ENCODE assay signal across 15 cellular contexts in the genomic region with DNA sequence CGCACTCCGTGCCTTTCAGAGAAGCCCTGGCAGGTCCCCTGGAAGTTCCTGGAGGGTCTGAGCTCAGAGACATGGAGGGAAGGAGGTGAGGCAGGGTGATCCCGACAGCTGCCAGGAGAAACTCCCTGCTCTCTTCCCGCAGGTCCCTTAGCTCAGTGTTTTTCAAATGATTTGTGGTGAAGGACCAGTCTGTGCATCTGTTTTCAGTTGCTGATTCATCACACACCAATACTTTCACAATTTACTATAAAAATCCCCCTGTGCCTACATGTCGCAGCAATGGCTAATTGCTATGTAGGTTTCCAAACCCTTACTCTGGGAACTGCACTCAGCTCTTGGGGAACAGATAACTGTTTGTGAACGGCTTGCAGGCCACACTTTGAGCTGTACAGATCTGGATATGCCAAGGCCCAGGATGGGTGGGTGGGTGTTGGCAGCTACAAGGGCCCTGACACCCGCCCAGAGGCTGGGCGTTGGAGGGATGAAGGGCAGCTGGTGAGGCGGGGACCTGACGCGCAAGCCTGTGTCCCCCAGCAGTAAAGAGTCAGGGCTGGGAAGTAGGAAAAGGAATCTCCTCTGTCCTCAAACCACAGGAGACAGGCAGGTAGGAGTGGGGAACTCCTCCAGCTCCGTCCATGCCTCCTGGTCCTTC. TPM values are rescaled to one million over a fixed set of nuclear protein-coding genes. Genes with fewer than 3 reads are reported as not detected.
DNase-seq lines count a peak whose midpoint lies in the region; ATAC-seq and TF ChIP-seq lines count a peak whose summit lies in the region.
"Had no signal": no experiment of that assay in that cellular context is flagged by ENCODE, and none has a peak within 500 bp of the region (broad histone marks: within the 10 kb centered on the region; RNA-seq: fewer than 3 reads in every experiment).

No MANE protein-coding gene starts in this region.

- peaks cover 4% of the 10 kb centered on the region for H3K4me1 Mint-ChIP-seq in activated T-cell treated with anti-CD3 and anti-CD28 coated beads, Interleukin-2, amount 50 U/mL, for 72 hours (ENCODE audit: low read depth)
- H3K4me1 Mint-ChIP-seq: activated naive CD4-positive, alpha-beta T cell treated with anti-CD3 and anti-CD28 coated beads, Interleukin-2, amount 10 ng/mL, durations not matched to agents 7 days and 5 days had no signal

- no peak for TF ChIP-seq POLR2A in upper lobe of left lung (IDR thresholded peaks at IDR 0.05)

- no peak for DNase-seq in activated T-cell treated with anti-CD3 and anti-CD28 coated beads, Interleukin-2, amount 50 U/mL, for 72 hours
- DNase-seq in activated T-cell treated with anti-CD3 and anti-CD28 coated beads, Interleukin-2, amount 50 U/mL, for 48 hours: no peak
- DNase-seq in RWPE2 (ENCODE audit: low spot score): no peak
- no peak for DNase-seq in right atrium auricular region (ENCODE audit: low spot score)
- DNase-seq in upper lobe of left lung: peak in 1 of 2 donors; percentile 73
- no peak for DNase-seq in head of caudate nucleus
- no peak for DNase-seq in activated naive CD4-positive, alpha-beta T cell (lab: John Stamatoyannopoulos, UW)
- no peak for DNase-seq in NCI-H69 (lab: John Stamatoyannopoulos, UW)
- DNase-seq: ACHN; activated CD4-positive, alpha-beta T cell treated with anti-CD3 and anti-CD28 coated beads, Interleukin-2, amount 50 U/mL, for 4 hours; activated naive CD4-positive, alpha-beta T cell treated with anti-CD3 and anti-CD28 coated beads, Interleukin-2, amount 10 ng/mL, durations not matched to agents 7 days and 5 days; DMS153; T-helper 17 cell had no signal

- 54 to 65% methylated on average over 7 to 12 of the region's 12 CpGs for WGBS in upper lobe of left lung, 2 donors

- no peaks in the 10 kb centered on the region for H3K27me3 ChIP-seq in RWPE2 (ENCODE audit: insufficient read depth, poor library complexity, severe bottlenecking)
- H3K27me3 ChIP-seq in right atrium auricular region: no peaks in the 10 kb centered on the region
- H3K27me3 ChIP-seq in upper lobe of left lung: no peaks in the 10 kb centered on the region

- no peak for TF ChIP-seq CTCF in RWPE2 (IDR thresholded peaks at IDR 0.05; ENCODE audit: poor library complexity, severe bottlenecking)
- TF ChIP-seq CTCF in right atrium auricular region (IDR thresholded peaks at IDR 0.05): no peak
- TF ChIP-seq CTCF in upper lobe of left lung (IDR thresholded peaks at IDR 0.05): no peak

- no peaks in the 10 kb centered on the region for H3K36me3 ChIP-seq in RWPE2 (ENCODE audit: low read depth)
- no peaks in the 10 kb centered on the region for H3K36me3 ChIP-seq in right atrium auricular region
- H3K36me3 ChIP-seq in upper lobe of left lung: no peaks in the 10 kb centered on the region

- H3K27ac Mint-ChIP-seq in activated T-cell treated with anti-CD3 and anti-CD28 coated beads, Interleukin-2, amount 50 U/mL, for 72 hours: no peak overlapping the region
- H3K27ac Mint-ChIP-seq: activated naive CD4-positive, alpha-beta T cell treated with anti-CD3 and anti-CD28 coated beads, Interleukin-2, amount 10 ng/mL, durations not matched to agents 7 days and 5 days; natural killer cell treated with Interleukin-12 subunit alpha and Interleukin-12 subunit beta and Interleukin-15 and Interleukin-18, amount 100 ng/mL, for 72 hours; T-helper 17 cell had no signal

- TF ChIP-seq EP300 in upper lobe of left lung (IDR thresholded peaks at IDR 0.05): no peak

- peaks cover 11% of the 10 kb centered on the region for H3K27me3 Mint-ChIP-seq in activated T-cell treated with anti-CD3 and anti-CD28 coated beads, Interleukin-2, amount 50 U/mL, for 72 hours (ENCODE audit: low read depth)

- no peak overlapping the region for H3K4me3 Mint-ChIP-seq in activated T-cell treated with anti-CD3 and anti-CD28 coated beads, Interleukin-2, amount 50 U/mL, for 72 hours
- H3K4me3 Mint-ChIP-seq: activated naive CD4-positive, alpha-beta T cell treated with anti-CD3 and anti-CD28 coated beads, Interleukin-2, amount 10 ng/mL, durations not matched to agents 7 days and 5 days; natural killer cell treated with Interleukin-12 subunit alpha and Interleukin-12 subunit beta and Interleukin-15 and Interleukin-18, amount 100 ng/mL, for 72 hours; T-helper 17 cell had no signal

- H3K36me3 Mint-ChIP-seq in activated T-cell treated with anti-CD3 and anti-CD28 coated beads, Interleukin-2, amount 50 U/mL, for 72 hours (ENCODE audit: insufficient read depth in 2 of 2): no peaks in the 10 kb centered on the region
- H3K36me3 Mint-ChIP-seq: activated naive CD4-positive, alpha-beta T cell treated with anti-CD3 and anti-CD28 coated beads, Interleukin-2, amount 10 ng/mL, durations not matched to agents 7 days and 5 days; natural killer cell treated with Interleukin-12 subunit alpha and Interleukin-12 subunit beta and Interleukin-15 and Interleukin-18, amount 100 ng/mL, for 72 hours had no signal

- H3K4me3 ChIP-seq in RWPE2 (ENCODE audit: severe bottlenecking) (no peak overlapping the region), right atrium auricular region (no peak overlapping the region), upper lobe of left lung (no peak overlapping the region)
- H3K4me3 ChIP-seq: K562 had no signal

- H3K4me1 ChIP-seq in RWPE2 (ENCODE audit: insufficient read depth, poor library complexity, severe bottlenecking) (peaks cover 11% of the 10 kb centered on the region), right atrium auricular region (peaks cover 0 to 44% of the 10 kb centered on the region in 2 donors), upper lobe of left lung (peaks cover 38 to 50% (median 43%) of the 10 kb centered on the region in 4 donors)

- peak; percentile 34 to 57 for ATAC-seq in activated T-cell treated with anti-CD3 and anti-CD28 coated beads, Interleukin-2, amount 50 U/mL, for 72 hours (replicated peaks in 1 of 2)
- peak; percentile 35; the same call in 2 of the 3 replicates for ATAC-seq in RWPE2 (ENCODE audit: low read depth)
- ATAC-seq in upper lobe of left lung (ENCODE audit: low FRiP score in 2 of 2): peak in 1 of 2 donors; percentile 23
- ATAC-seq: K562; natural killer cell treated with Interleukin-12 subunit alpha and Interleukin-12 subunit beta and Interleukin-15 and Interleukin-18, amount 100 ng/mL, for 72 hours; T-helper 17 cell had no signal

- intact Hi-C loops in head of caudate nucleus (cut with DNase I): no loop called here

- no peaks in the 10 kb centered on the region for H3K9me3 ChIP-seq in RWPE2 (ENCODE audit: severe bottlenecking)
- H3K9me3 ChIP-seq in right atrium auricular region: no peaks in the 10 kb centered on the region
- no peaks in the 10 kb centered on the region for H3K9me3 ChIP-seq in upper lobe of left lung

- H3K9me3 Mint-ChIP-seq in activated T-cell treated with anti-CD3 and anti-CD28 coated beads, Interleukin-2, amount 50 U/mL, for 72 hours: no peaks in the 10 kb centered on the region
- H3K9me3 Mint-ChIP-seq: activated naive CD4-positive, alpha-beta T cell treated with anti-CD3 and anti-CD28 coated beads, Interleukin-2, amount 10 ng/mL, durations not matched to agents 7 days and 5 days; natural killer cell treated with Interleukin-12 subunit alpha and Interleukin-12 subunit beta and Interleukin-15 and Interleukin-18, amount 100 ng/mL, for 72 hours had no signal

- H3K27ac ChIP-seq in RWPE2 (ENCODE audit: poor library complexity, severe bottlenecking) (no peak overlapping the region), right atrium auricular region (peak overlapping the region; percentile 35 to 74), upper lobe of left lung (peak overlapping the region; percentile 67 to 89 (median 74))

RNA-seq across cellular contexts. Expression of a gene that starts 20.5 kb away (rescaled TPM):
- under 1 TPM in 1 of 2 donors, not detected in 1; 0.07 TPM for total RNA-seq in activated T-cell treated with anti-CD3 and anti-CD28 coated beads, Interleukin-2, amount 50 U/mL, for 72 hours
- total RNA-seq in right atrium auricular region (10 to 100 TPM; 40.3 to 66.8 TPM), upper lobe of left lung (1,000 to 10,000 TPM in 1 of 6 donors, 100 to 1,000 TPM in 5; 261 to 1,020 (median 640) TPM)
- total RNA-seq: natural killer cell treated with Interleukin-12 subunit alpha and Interleukin-12 subunit beta and Interleukin-15 and Interleukin-18, amount 100 ng/mL, for 72 hours; T-helper 17 cell had no signal

Comparison
In these comparisons a context has a peak if more than half of its experiments do, and no peak if none do; other contexts are left out.
1. RNA of a gene that starts 20.5 kb away (total RNA-seq): 261 to 1,020 TPM in upper lobe of left lung and 40.3 to 66.8 TPM in right atrium auricular region; 0.07 TPM in activated T-cell treated with anti-CD3 and anti-CD28 coated beads, Interleukin-2, amount 50 U/mL, for 72 hours; every median in the first group is over 10 times any median in the second.